In the genomic region with DNA sequence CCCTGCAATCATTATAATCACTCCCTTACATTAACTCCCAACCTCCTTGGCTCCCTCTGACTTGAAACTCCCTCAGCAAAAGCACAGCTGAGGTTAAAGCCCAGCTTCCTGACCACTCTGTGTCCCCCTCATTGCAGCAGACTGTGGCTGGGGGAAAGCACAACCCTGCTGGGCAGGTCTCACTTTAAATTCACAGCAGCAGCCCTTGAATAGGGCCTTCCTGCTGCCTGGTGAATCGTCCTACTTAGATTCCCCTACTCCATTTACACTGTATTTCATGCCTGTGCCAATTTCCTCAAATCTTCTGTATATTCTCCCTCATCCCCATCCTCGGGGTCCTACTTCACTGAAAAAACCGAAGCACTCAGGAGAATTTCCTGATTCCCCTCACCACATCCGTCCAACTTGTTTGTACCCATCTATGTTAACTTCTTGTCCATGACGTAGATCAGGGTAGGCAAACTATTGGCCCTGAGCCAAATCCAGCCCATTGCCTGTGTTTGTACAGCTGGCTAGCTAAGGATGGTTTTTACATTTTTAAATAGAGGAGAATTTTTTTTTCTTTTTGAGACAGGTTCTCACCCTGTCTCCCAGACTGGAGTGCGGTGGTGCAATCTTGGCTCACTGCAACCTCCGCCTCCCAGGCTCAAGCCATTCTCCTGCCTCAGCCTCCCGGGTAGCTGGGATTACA, we compare ENCODE assay signal across 9 cellular contexts. TPM values are rescaled to one million over a fixed set of nuclear protein-coding genes. Genes with fewer than 3 reads are reported as not detected.
DNase-seq lines count a peak whose midpoint lies in the region; ATAC-seq and TF ChIP-seq lines count a peak whose summit lies in the region.
"Had no signal": no experiment of that assay in that cellular context is flagged by ENCODE, and none has a peak within 500 bp of the region (broad histone marks: within the 10 kb centered on the region; RNA-seq: fewer than 3 reads in every experiment).

No MANE protein-coding gene starts in this region.

- peak overlapping the region; percentile 36 for H3K4me3 Mint-ChIP-seq in T-helper 17 cell

- no peaks in the 10 kb centered on the region for H3K4me1 ChIP-seq in thyroid gland
- H3K4me1 ChIP-seq in gastroesophageal sphincter, result peaks cover 0 to 2% (median 0%) of the 10 kb centered on the region in 3 donors

- 57 to 62% methylated on average over 8 of the region's 8 CpGs for WGBS in thyroid gland, 2 donors
- 46 to 49% methylated on average over 6 to 8 of the region's 8 CpGs for WGBS in gastroesophageal sphincter (ENCODE audit: low coverage in 1 of 2), 2 donors

- H3K27ac ChIP-seq in thyroid gland (no peak overlapping the region), gastroesophageal sphincter (peak overlapping the region in 1 of 4 donors; percentile 1)

- H3K9me3 ChIP-seq in T-helper 17 cell (ENCODE audit: control insufficient read depth, low read length, poor library complexity, severe bottlenecking) (no peaks in the 10 kb centered on the region), thyroid gland (no peaks in the 10 kb centered on the region), gastroesophageal sphincter (no peaks in the 10 kb centered on the region)

- in situ Hi-C loops in G401 (cut with HindIII; ENCODE audit: low sequenced_read_pairs), result no loop called here

- no peak for TF ChIP-seq POLR2A in thyroid gland (IDR thresholded peaks at IDR 0.05)
- TF ChIP-seq POLR2A in gastroesophageal sphincter (IDR thresholded peaks at IDR 0.05), result no peak

- no peak for TF ChIP-seq EP300 in gastroesophageal sphincter (IDR thresholded peaks at IDR 0.05)

- H3K36me3 ChIP-seq in thyroid gland, result no peaks in the 10 kb centered on the region
- H3K36me3 ChIP-seq in gastroesophageal sphincter, result no peaks in the 10 kb centered on the region

- H3K27me3 Mint-ChIP-seq in T-helper 17 cell, result no peaks in the 10 kb centered on the region

- TF ChIP-seq CTCF in thyroid gland (IDR thresholded peaks at IDR 0.05) (no peak), gastroesophageal sphincter (IDR thresholded peaks at IDR 0.05) (no peak)

- no peaks in the 10 kb centered on the region for H3K36me3 Mint-ChIP-seq in T-helper 17 cell (ENCODE audit: low read depth)

- no peak overlapping the region for H3K4me3 ChIP-seq in thyroid gland (replicated peaks in 1 of 3)
- H3K4me3 ChIP-seq in gastroesophageal sphincter, result no peak overlapping the region

- H3K27ac Mint-ChIP-seq in T-helper 17 cell, result peak overlapping the region; percentile 90

- no peak for DNase-seq in Right ventricle myocardium superior
- no peak for DNase-seq in Right ventricle myocardium inferior (ENCODE audit: missing footprints)
- no peak for DNase-seq in T-helper 17 cell
- DNase-seq in fibroblast of the conjunctiva (ENCODE audit: low read depth), result peak; percentile 22
- peak; percentile 14 to 20 for DNase-seq in thyroid gland
- DNase-seq in G401 (ENCODE audit: low spot score), result no peak

- no peaks in the 10 kb centered on the region for H3K27me3 ChIP-seq in thyroid gland
- no peaks in the 10 kb centered on the region for H3K27me3 ChIP-seq in gastroesophageal sphincter

- ATAC-seq in Right ventricle myocardium superior (ENCODE audit: poor library complexity) (peak; percentile 34), Right ventricle myocardium inferior (no peak), T-helper 17 cell (peak; percentile 32), gastroesophageal sphincter (no peak), HG03457 (IDR thresholded peaks at IDR 0.05; ENCODE audit: unreplicated experiment) (no peak)

- peaks cover 19% of the 10 kb centered on the region for H3K4me1 Mint-ChIP-seq in T-helper 17 cell

- intact Hi-C loops in Right ventricle myocardium superior (cut with DNase I), result loop anchor here (10.0 kb wide), 1 partner anchor 545 kb away; no protein-coding TSS in a partner anchor
- intact Hi-C loops in Right ventricle myocardium inferior (cut with DNase I), result loop anchor here (5.0 to 10.0 kb wide), 2 partner anchors 112 to 545 kb away; no protein-coding TSS in a partner anchor
- intact Hi-C loops in thyroid gland (cut with DNase I), result loop anchor here (10.0 kb wide), 1 partner anchor 115 kb away; no protein-coding TSS in a partner anchor

RNA-seq across cellular contexts. Expression of gene GCM1, which starts 31.5 kb away (rescaled TPM):
- total RNA-seq in Right ventricle myocardium superior (not detected), Right ventricle myocardium inferior (not detected), T-helper 17 cell (under 1 TPM in 1 of 2 donors, not detected in 1; 0.22 TPM), thyroid gland (not detected), gastroesophageal sphincter (not detected)
- not detected in 2 replicates for total RNA-seq in G401 (2014; rRNA removed; shearing (Covaris generic))
- total RNA-seq: renal cortical epithelial cell had no signal

Comparison
In these comparisons a context has a peak if more than half of its experiments do, and no peak if none do; other contexts are left out.
1. ATAC-seq: peak in Right ventricle myocardium superior (single experiment) and T-helper 17 cell (single experiment); none in Right ventricle myocardium inferior (single experiment), gastroesophageal sphincter (single experiment) and HG03457 (single experiment).
2. DNase-seq: peak in fibroblast of the conjunctiva (single experiment) and thyroid gland (2 of 2); none in Right ventricle myocardium superior (single experiment), Right ventricle myocardium inferior (single experiment), T-helper 17 cell (0 of 3) and G401 (single experiment).